In genomic region chr1:87334351-87335174, GRCh38 we compare ENCODE assay signal across 8 cellular contexts. TPM values are rescaled to one million over a fixed set of nuclear protein-coding genes. Genes with fewer than 3 reads are reported as not detected.
A peak's percentile ranks its signal among the peaks of the same experiment; 100 is the strongest.
DNase-seq lines count a peak whose midpoint lies in the region; ATAC-seq, FAIRE-seq and TF ChIP-seq lines count a peak whose summit lies in the region.

No MANE protein-coding gene starts in this region.

- no peaks in the 10 kb centered on the region for H3K9me3 ChIP-seq in gastroesophageal sphincter

- no peak for DNase-seq in activated naive CD4-positive, alpha-beta T cell treated with anti-CD3 and anti-CD28 coated beads, Interleukin-2, amount 50 U/mL, for 16 hours
- DNase-seq in activated CD8-positive, alpha-beta memory T cell treated with anti-CD3 and anti-CD28 coated beads, Interleukin-2, amount 10 ng/mL, durations not matched to agents 7 days and 5 days, result no peak
- DNase-seq in osteocyte (ENCODE audit: extremely low spot score, unreplicated experiment) (no peak), dedifferentiated amniotic fluid mesenchymal stem cell (ENCODE audit: extremely low spot score) (no peak), GM12892 (ENCODE audit: insufficient read length) (no peak)

- 2 to 3% methylated on average over 12 to 13 of the region's 28 CpGs for WGBS in gastroesophageal sphincter (ENCODE audit: low coverage in 1 of 2), 2 donors

- H3K9me3 Mint-ChIP-seq in activated naive CD4-positive, alpha-beta T cell treated with anti-CD3 and anti-CD28 coated beads, Interleukin-2, amount 50 U/mL, for 24 hours, result no peaks in the 10 kb centered on the region
- no peaks in the 10 kb centered on the region for H3K9me3 Mint-ChIP-seq in activated CD8-positive, alpha-beta memory T cell treated with anti-CD3 and anti-CD28 coated beads, Interleukin-2, amount 10 ng/mL, durations not matched to agents 7 days and 5 days (ENCODE audit: low read depth)
- H3K9me3 Mint-ChIP-seq in osteocyte (ENCODE audit: unreplicated experiment), result no peaks in the 10 kb centered on the region

- H3K27ac ChIP-seq in KMS-11, result peak overlapping the region; percentile 70
- H3K27ac ChIP-seq in gastroesophageal sphincter, result peak overlapping the region; percentile 61 to 99 (median 90)

- peak overlapping the region; percentile 85 for H3K27ac Mint-ChIP-seq in activated naive CD4-positive, alpha-beta T cell treated with anti-CD3 and anti-CD28 coated beads, Interleukin-2, amount 50 U/mL, for 24 hours
- H3K27ac Mint-ChIP-seq in activated CD8-positive, alpha-beta memory T cell treated with anti-CD3 and anti-CD28 coated beads, Interleukin-2, amount 10 ng/mL, durations not matched to agents 7 days and 5 days, result peak overlapping the region; percentile 92
- peak overlapping the region; percentile 74 for H3K27ac Mint-ChIP-seq in osteocyte (ENCODE audit: unreplicated experiment)

- H3K4me1 ChIP-seq in KMS-11 (ENCODE audit: low read depth, poor library complexity, severe bottlenecking) (peaks cover 24% of the 10 kb centered on the region), gastroesophageal sphincter (peaks cover 4 to 71% (median 26%) of the 10 kb centered on the region in 3 donors)

- TF ChIP-seq POLR2A in gastroesophageal sphincter (IDR thresholded peaks at IDR 0.05) (no peak), GM12892 (IDR thresholded peaks at IDR 0.05; ENCODE audit: low read depth, low read length) (no peak)

- ATAC-seq in activated CD8-positive, alpha-beta memory T cell treated with anti-CD3 and anti-CD28 coated beads, Interleukin-2, amount 10 ng/mL, durations not matched to agents 7 days and 5 days, result peak; percentile 7
- ATAC-seq in gastroesophageal sphincter, result peak; percentile 2

- no peaks in the 10 kb centered on the region for H4K20me1 ChIP-seq in KMS-11 (ENCODE audit: insufficient read depth)

- FAIRE-seq in GM12892 (lab: Jason Lieb, UNC), result no peak

- H3K9ac ChIP-seq in KMS-11, result peak overlapping the region; percentile 74

- no peak; the same call in 1 of the 2 replicates for TF ChIP-seq CTCF in KMS-11 (conservative IDR thresholded peaks at IDR 0.05; ENCODE audit: low read depth, low read length)
- TF ChIP-seq CTCF in gastroesophageal sphincter (IDR thresholded peaks at IDR 0.05), result peak in 2 of 4 experiments; percentile 23 to 28
- peak; percentile 18 for TF ChIP-seq CTCF in osteocyte (IDR thresholded peaks at IDR 0.05)

- H3K36me3 ChIP-seq in KMS-11 (ENCODE audit: insufficient read depth), result no peaks in the 10 kb centered on the region
- H3K36me3 ChIP-seq in gastroesophageal sphincter, result peaks cover 2 to 7% of the 10 kb centered on the region in 2 donors

- H3K4me3 ChIP-seq in KMS-11 (IDR thresholded peaks at IDR 0.05; ENCODE audit: insufficient read depth, low read depth, low read length), result no peak overlapping the region
- H3K4me3 ChIP-seq in gastroesophageal sphincter, result peak overlapping the region; percentile 86 to 95

- H3K4me3 Mint-ChIP-seq in activated naive CD4-positive, alpha-beta T cell treated with anti-CD3 and anti-CD28 coated beads, Interleukin-2, amount 50 U/mL, for 24 hours, result peak overlapping the region; percentile 93
- peak overlapping the region; percentile 89 for H3K4me3 Mint-ChIP-seq in activated CD8-positive, alpha-beta memory T cell treated with anti-CD3 and anti-CD28 coated beads, Interleukin-2, amount 10 ng/mL, durations not matched to agents 7 days and 5 days
- H3K4me3 Mint-ChIP-seq in osteocyte (ENCODE audit: unreplicated experiment), result peak overlapping the region; percentile 81

- TF ChIP-seq EP300 in gastroesophageal sphincter (IDR thresholded peaks at IDR 0.05), result no peak

- CTCF ChIA-PET in activated CD8-positive, alpha-beta memory T cell treated with anti-CD3 and anti-CD28 coated beads, Interleukin-2, amount 10 ng/mL, durations not matched to agents 7 days and 5 days (lab: Charles Lee), result interaction anchor here (1.0 to 3.6 kb wide), 8 partner anchors 9 to 619 kb away, joined by 3 to 20 read pairs (median 3); no protein-coding TSS in a partner anchor

- H3K27me3 ChIP-seq in KMS-11 (ENCODE audit: insufficient read depth, low read depth), result no peaks in the 10 kb centered on the region
- H3K27me3 ChIP-seq in gastroesophageal sphincter, result no peaks in the 10 kb centered on the region

- peak overlapping the region; percentile 83 for H3K4me2 ChIP-seq in KMS-11

- peaks cover 75% of the 10 kb centered on the region for H3K79me2 ChIP-seq in KMS-11 (ENCODE audit: insufficient read depth, low read depth)

- H3K36me3 Mint-ChIP-seq in activated naive CD4-positive, alpha-beta T cell treated with anti-CD3 and anti-CD28 coated beads, Interleukin-2, amount 50 U/mL, for 24 hours, result no peaks in the 10 kb centered on the region
- H3K36me3 Mint-ChIP-seq in activated CD8-positive, alpha-beta memory T cell treated with anti-CD3 and anti-CD28 coated beads, Interleukin-2, amount 10 ng/mL, durations not matched to agents 7 days and 5 days, result peaks cover 50% of the 10 kb centered on the region
- H3K36me3 Mint-ChIP-seq in osteocyte (ENCODE audit: unreplicated experiment), result peaks cover 14% of the 10 kb centered on the region

- peaks cover 56% of the 10 kb centered on the region for H3K4me1 Mint-ChIP-seq in activated naive CD4-positive, alpha-beta T cell treated with anti-CD3 and anti-CD28 coated beads, Interleukin-2, amount 50 U/mL, for 24 hours
- peaks cover 50% of the 10 kb centered on the region for H3K4me1 Mint-ChIP-seq in activated CD8-positive, alpha-beta memory T cell treated with anti-CD3 and anti-CD28 coated beads, Interleukin-2, amount 10 ng/mL, durations not matched to agents 7 days and 5 days
- H3K4me1 Mint-ChIP-seq in osteocyte (ENCODE audit: unreplicated experiment), result peaks cover 53% of the 10 kb centered on the region

- peak overlapping the region; percentile 14; the same call in 1 of the 2 replicates for H2AFZ ChIP-seq in KMS-11 (ENCODE audit: low read depth)

- peaks cover 33% of the 10 kb centered on the region for H3K27me3 Mint-ChIP-seq in activated naive CD4-positive, alpha-beta T cell treated with anti-CD3 and anti-CD28 coated beads, Interleukin-2, amount 50 U/mL, for 24 hours
- no peaks in the 10 kb centered on the region for H3K27me3 Mint-ChIP-seq in activated CD8-positive, alpha-beta memory T cell treated with anti-CD3 and anti-CD28 coated beads, Interleukin-2, amount 10 ng/mL, durations not matched to agents 7 days and 5 days
- no peaks in the 10 kb centered on the region for H3K27me3 Mint-ChIP-seq in osteocyte (ENCODE audit: unreplicated experiment)

RNA-seq across cellular contexts. Expression of gene LMO4, which starts 5.9 kb away (rescaled TPM):
- 10 to 100 TPM; 49.2 to 63.7 TPM for total RNA-seq in activated CD8-positive, alpha-beta memory T cell treated with anti-CD3 and anti-CD28 coated beads, Interleukin-2, amount 10 ng/mL, durations not matched to agents 7 days and 5 days
- total RNA-seq in gastroesophageal sphincter (100 to 1,000 TPM in 1 of 4 donors, 10 to 100 TPM in 3; 44.7 to 166 (median 66.3) TPM), osteocyte (35.2 and 37.6 TPM in 2 replicates)
- 17.0 TPM for polyA plus RNA-seq in GM12892 (2012; ENCODE audit: missing spikeins)
